ENCODE assay signal across 8 cellular contexts in genomic region chr11:57639321-57640067, GRCh38. TPM values are rescaled to one million over a fixed set of nuclear protein-coding genes. Genes with fewer than 3 reads are reported as not detected.
A peak's percentile ranks its signal among the peaks of the same experiment; 100 is the strongest.
DNase-seq lines count a peak whose midpoint lies in the region; ATAC-seq, FAIRE-seq and TF ChIP-seq lines count a peak whose summit lies in the region.

No MANE protein-coding gene starts in this region.

- peaks cover 13% of the 10 kb centered on the region for H3K4me1 ChIP-seq in iPS DF 6.9 (ENCODE audit: control insufficient read depth, insufficient read depth, low read length)

- H3K36me3 ChIP-seq in iPS DF 6.9 (ENCODE audit: control insufficient read depth, insufficient read depth, low read length) = peaks cover 14% of the 10 kb centered on the region; the same call in 1 of the 2 replicates

- WGBS in iPS DF 6.9 (ENCODE audit: insufficient coverage, insufficient read length) = no CpG with 5 or more reads among the region's 15 CpGs

- FAIRE-seq in GM19239 (lab: Jason Lieb, UNC) = no peak
- no peak for FAIRE-seq in GM12892 (lab: Jason Lieb, UNC)

- peaks cover 44% of the 10 kb centered on the region for H3K27me3 Mint-ChIP-seq in activated CD8-positive, alpha-beta memory T cell treated with anti-CD3 and anti-CD28 coated beads, Interleukin-2, amount 10 ng/mL, durations not matched to agents 7 days and 5 days
- H3K27me3 Mint-ChIP-seq in activated CD4-positive, alpha-beta memory T cell treated with anti-CD3 and anti-CD28 coated beads, Interleukin-2, amount 10 ng/mL, durations not matched to agents 7 days and 5 days = peaks cover 37% of the 10 kb centered on the region
- peaks cover 38 to 43% of the 10 kb centered on the region in 2 donors for H3K27me3 Mint-ChIP-seq in stimulated activated naive B cell treated with anti-CD40 and anti-IgM and Interleukin-4, amounts not matched to agents 10 μg/mL and 1 μg/mL and 100 μg/mL, for 72 hours

- peak overlapping the region; percentile 80 for H3K4me3 Mint-ChIP-seq in activated CD8-positive, alpha-beta memory T cell treated with anti-CD3 and anti-CD28 coated beads, Interleukin-2, amount 10 ng/mL, durations not matched to agents 7 days and 5 days
- H3K4me3 Mint-ChIP-seq in activated CD4-positive, alpha-beta memory T cell treated with anti-CD3 and anti-CD28 coated beads, Interleukin-2, amount 10 ng/mL, durations not matched to agents 7 days and 5 days = peak overlapping the region; percentile 80
- H3K4me3 Mint-ChIP-seq in stimulated activated naive B cell treated with anti-CD40 and anti-IgM and Interleukin-4, amounts not matched to agents 10 μg/mL and 1 μg/mL and 100 μg/mL, for 72 hours = peak overlapping the region; percentile 88 to 90

- H3K27ac Mint-ChIP-seq in activated CD8-positive, alpha-beta memory T cell treated with anti-CD3 and anti-CD28 coated beads, Interleukin-2, amount 10 ng/mL, durations not matched to agents 7 days and 5 days = no peak overlapping the region
- H3K27ac Mint-ChIP-seq in activated CD4-positive, alpha-beta memory T cell treated with anti-CD3 and anti-CD28 coated beads, Interleukin-2, amount 10 ng/mL, durations not matched to agents 7 days and 5 days = no peak overlapping the region
- H3K27ac Mint-ChIP-seq in stimulated activated naive B cell treated with anti-CD40 and anti-IgM and Interleukin-4, amounts not matched to agents 10 μg/mL and 1 μg/mL and 100 μg/mL, for 72 hours = no peak overlapping the region

- CTCF ChIA-PET in activated CD8-positive, alpha-beta memory T cell treated with anti-CD3 and anti-CD28 coated beads, Interleukin-2, amount 10 ng/mL, durations not matched to agents 7 days and 5 days (lab: Charles Lee) = interaction anchor here (0.8 to 10.0 kb wide), 14 partner anchors 9 to 207 kb away, joined by 3 to 267 read pairs (median 4); partner anchors contain the start of genes RTN4RL2 and UBE2L6
- CTCF ChIA-PET in activated CD4-positive, alpha-beta memory T cell treated with anti-CD3 and anti-CD28 coated beads, Interleukin-2, amount 10 ng/mL, durations not matched to agents 7 days and 5 days (lab: Charles Lee) = interaction anchor here (0.6 to 9.2 kb wide), 10 partner anchors 19 to 182 kb away, joined by 3 to 206 read pairs (median 6); partner anchors contain the start of genes TIMM10 and UBE2L6

- peak overlapping the region; percentile 58 for H3K27ac ChIP-seq in iPS DF 6.9 (ENCODE audit: low read length)

- peak; percentile 6 for ATAC-seq in activated CD8-positive, alpha-beta memory T cell treated with anti-CD3 and anti-CD28 coated beads, Interleukin-2, amount 10 ng/mL, durations not matched to agents 7 days and 5 days
- no peak for ATAC-seq in stimulated activated naive B cell treated with anti-CD40 and anti-IgM and Interleukin-4, amounts not matched to agents 10 μg/mL and 1 μg/mL and 100 μg/mL, for 72 hours (replicated peaks)

- peak overlapping the region; percentile 87; the same call in 1 of the 2 replicates for H3K4me3 ChIP-seq in iPS DF 6.9 (ENCODE audit: low read length)

- H3K9me3 ChIP-seq in iPS DF 6.9 (ENCODE audit: control insufficient read depth, insufficient read depth, low read length) = no peaks in the 10 kb centered on the region

- no peak for DNase-seq in activated CD8-positive, alpha-beta memory T cell treated with anti-CD3 and anti-CD28 coated beads, Interleukin-2, amount 10 ng/mL, durations not matched to agents 7 days and 5 days
- no peak for DNase-seq in activated CD8-positive, alpha-beta memory T cell treated with anti-CD3 and anti-CD28 coated beads, Interleukin-2, amount 50 U/mL, for 4 hours
- DNase-seq in activated CD4-positive, alpha-beta memory T cell treated with anti-CD3 and anti-CD28 coated beads, Interleukin-2, amount 10 ng/mL, durations not matched to agents 7 days and 5 days = no peak
- DNase-seq in iPS DF 6.9 (ENCODE audit: low read depth, low spot score) (peak; percentile 96), GM19239 (ENCODE audit: insufficient read length, low spot score) (no peak), GM12892 (ENCODE audit: insufficient read length) (no peak), RKO (ENCODE audit: low spot score) (no peak)
- no peak for DNase-seq in stimulated activated naive B cell treated with anti-CD40 and anti-IgM and Interleukin-4, amounts not matched to agents 10 μg/mL and 1 μg/mL and 100 μg/mL, for 72 hours

- peaks cover 13% of the 10 kb centered on the region for H3K4me1 Mint-ChIP-seq in activated CD8-positive, alpha-beta memory T cell treated with anti-CD3 and anti-CD28 coated beads, Interleukin-2, amount 10 ng/mL, durations not matched to agents 7 days and 5 days
- peaks cover 14% of the 10 kb centered on the region for H3K4me1 Mint-ChIP-seq in activated CD4-positive, alpha-beta memory T cell treated with anti-CD3 and anti-CD28 coated beads, Interleukin-2, amount 10 ng/mL, durations not matched to agents 7 days and 5 days
- H3K4me1 Mint-ChIP-seq in stimulated activated naive B cell treated with anti-CD40 and anti-IgM and Interleukin-4, amounts not matched to agents 10 μg/mL and 1 μg/mL and 100 μg/mL, for 72 hours = peaks cover 12 to 31% of the 10 kb centered on the region in 2 donors

- POLR2A ChIA-PET in activated CD4-positive, alpha-beta memory T cell treated with anti-CD3 and anti-CD28 coated beads, Interleukin-2, amount 10 ng/mL, durations not matched to agents 7 days and 5 days (lab: Charles Lee) = interaction anchor here (1.1 to 1.7 kb wide), 3 partner anchors 35 to 72 kb away, joined by 4 to 7 read pairs (median 5); partner anchors contain the start of gene UBE2L6

- no peaks in the 10 kb centered on the region for H3K27me3 ChIP-seq in iPS DF 6.9 (ENCODE audit: control insufficient read depth, insufficient read depth, low read length)

- H3K36me3 Mint-ChIP-seq in activated CD8-positive, alpha-beta memory T cell treated with anti-CD3 and anti-CD28 coated beads, Interleukin-2, amount 10 ng/mL, durations not matched to agents 7 days and 5 days = no peaks in the 10 kb centered on the region
- H3K36me3 Mint-ChIP-seq in activated CD4-positive, alpha-beta memory T cell treated with anti-CD3 and anti-CD28 coated beads, Interleukin-2, amount 10 ng/mL, durations not matched to agents 7 days and 5 days (ENCODE audit: low read depth) = no peaks in the 10 kb centered on the region
- no peaks in the 10 kb centered on the region for H3K36me3 Mint-ChIP-seq in stimulated activated naive B cell treated with anti-CD40 and anti-IgM and Interleukin-4, amounts not matched to agents 10 μg/mL and 1 μg/mL and 100 μg/mL, for 72 hours

- TF ChIP-seq POLR2A in GM12892 (IDR thresholded peaks at IDR 0.05; ENCODE audit: low read depth, low read length) = no peak

- H3K9me3 Mint-ChIP-seq in activated CD8-positive, alpha-beta memory T cell treated with anti-CD3 and anti-CD28 coated beads, Interleukin-2, amount 10 ng/mL, durations not matched to agents 7 days and 5 days (ENCODE audit: low read depth) = no peaks in the 10 kb centered on the region
- no peaks in the 10 kb centered on the region for H3K9me3 Mint-ChIP-seq in activated CD4-positive, alpha-beta memory T cell treated with anti-CD3 and anti-CD28 coated beads, Interleukin-2, amount 10 ng/mL, durations not matched to agents 7 days and 5 days
- no peaks in the 10 kb centered on the region for H3K9me3 Mint-ChIP-seq in stimulated activated naive B cell treated with anti-CD40 and anti-IgM and Interleukin-4, amounts not matched to agents 10 μg/mL and 1 μg/mL and 100 μg/mL, for 72 hours

RNA-seq across cellular contexts. Expression of gene YPEL4, which starts 10.2 kb away (rescaled TPM):
- total RNA-seq in activated CD8-positive, alpha-beta memory T cell treated with anti-CD3 and anti-CD28 coated beads, Interleukin-2, amount 10 ng/mL, durations not matched to agents 7 days and 5 days = 1 to 10 TPM in 1 of 2 experiments, under 1 TPM in 1; 0.42 to 1.0 TPM
- total RNA-seq in activated CD4-positive, alpha-beta memory T cell treated with anti-CD3 and anti-CD28 coated beads, Interleukin-2, amount 10 ng/mL, durations not matched to agents 7 days and 5 days = 1 to 10 TPM; 1.5 to 2.2 TPM
- 0.49 TPM for polyA plus RNA-seq in GM12892 (2012; ENCODE audit: missing spikeins)

RNA-seq across cellular contexts. Expression of gene CLP1, which starts 18.1 kb away (rescaled TPM):
- 10 to 100 TPM; 15.7 to 22.6 TPM for total RNA-seq in activated CD8-positive, alpha-beta memory T cell treated with anti-CD3 and anti-CD28 coated beads, Interleukin-2, amount 10 ng/mL, durations not matched to agents 7 days and 5 days
- 10 to 100 TPM; 14.8 to 17.5 TPM for total RNA-seq in activated CD4-positive, alpha-beta memory T cell treated with anti-CD3 and anti-CD28 coated beads, Interleukin-2, amount 10 ng/mL, durations not matched to agents 7 days and 5 days
- 19.3 TPM for polyA plus RNA-seq in GM12892 (2012; ENCODE audit: missing spikeins)

RNA-seq across cellular contexts. Expression of gene ZDHHC5, which starts 28.4 kb away (rescaled TPM):
- total RNA-seq in activated CD8-positive, alpha-beta memory T cell treated with anti-CD3 and anti-CD28 coated beads, Interleukin-2, amount 10 ng/mL, durations not matched to agents 7 days and 5 days = 10 to 100 TPM; 74.5 to 75.9 TPM
- 10 to 100 TPM; 77.6 to 86.6 TPM for total RNA-seq in activated CD4-positive, alpha-beta memory T cell treated with anti-CD3 and anti-CD28 coated beads, Interleukin-2, amount 10 ng/mL, durations not matched to agents 7 days and 5 days
- 23.5 TPM for polyA plus RNA-seq in GM12892 (2012; ENCODE audit: missing spikeins)

RNA-seq across cellular contexts. Expression of gene SERPING1, which starts 42.0 kb away (rescaled TPM):
- not detected for total RNA-seq in activated CD8-positive, alpha-beta memory T cell treated with anti-CD3 and anti-CD28 coated beads, Interleukin-2, amount 10 ng/mL, durations not matched to agents 7 days and 5 days
- total RNA-seq in activated CD4-positive, alpha-beta memory T cell treated with anti-CD3 and anti-CD28 coated beads, Interleukin-2, amount 10 ng/mL, durations not matched to agents 7 days and 5 days = under 1 TPM; 0.55 to 0.93 TPM
- polyA plus RNA-seq in GM12892 (2012; ENCODE audit: missing spikeins) = not detected
